ENCODE assay signal across 7 cellular contexts in the genomic region with DNA sequence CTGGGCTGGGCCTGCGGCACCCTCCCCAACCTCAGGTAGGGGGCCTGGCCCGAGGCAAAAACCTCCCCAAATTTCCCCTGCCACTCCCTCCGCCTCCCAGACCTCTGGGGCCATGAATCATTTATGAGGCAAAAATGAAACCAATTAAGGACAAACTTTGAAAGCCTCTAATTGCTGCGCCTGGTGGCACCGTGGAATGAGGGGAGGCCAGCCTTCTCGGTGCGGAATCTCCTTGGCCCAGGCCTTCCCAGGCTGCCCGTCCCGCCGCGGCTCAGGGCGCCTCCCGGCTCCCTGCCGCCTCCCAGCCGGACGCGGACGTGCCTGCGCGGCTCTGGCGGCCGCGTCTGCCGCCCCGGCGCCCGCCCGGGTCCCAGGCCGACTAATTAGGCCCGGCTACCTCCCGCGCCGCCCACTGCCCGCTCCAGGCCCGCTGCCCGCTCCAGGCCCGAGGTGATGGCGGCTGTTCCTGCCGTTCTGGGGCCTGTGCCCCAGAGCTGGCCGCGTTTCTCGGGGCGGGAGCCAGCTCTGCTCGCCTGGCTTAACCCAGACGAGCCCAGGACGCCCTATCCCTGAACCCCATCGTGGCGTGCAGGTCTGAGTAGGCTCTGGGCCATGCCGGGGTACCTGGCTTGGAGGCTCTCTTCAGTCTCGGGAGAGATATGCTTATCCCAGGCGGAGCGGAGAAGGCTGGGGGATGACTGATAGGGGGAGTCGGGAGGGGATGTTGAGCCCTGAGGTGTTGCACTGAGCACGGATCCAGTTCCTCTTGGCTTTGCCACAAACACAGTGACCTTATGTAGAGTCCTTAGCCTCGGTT. TPM values are rescaled to one million over a fixed set of nuclear protein-coding genes. Genes with fewer than 3 reads are reported as not detected.
DNase-seq lines count a peak whose midpoint lies in the region; ATAC-seq, FAIRE-seq and TF ChIP-seq lines count a peak whose summit lies in the region.

No MANE protein-coding gene starts in this region.

- peak overlapping the region; percentile 93 for H3K27ac Mint-ChIP-seq in MCF 10A (ENCODE audit: low read depth, unreplicated experiment)
- peak overlapping the region; percentile 88 for H3K27ac Mint-ChIP-seq in stimulated activated memory B cell treated with anti-CD40 and anti-IgM and Interleukin-4, amounts not matched to agents 10 μg/mL and 1 μg/mL and 100 μg/mL, for 72 hours

- H3K36me3 ChIP-seq in left lung: no peaks in the 10 kb centered on the region

- H3K9me3 Mint-ChIP-seq in MCF 10A (ENCODE audit: unreplicated experiment): no peaks in the 10 kb centered on the region
- no peaks in the 10 kb centered on the region for H3K9me3 Mint-ChIP-seq in stimulated activated memory B cell treated with anti-CD40 and anti-IgM and Interleukin-4, amounts not matched to agents 10 μg/mL and 1 μg/mL and 100 μg/mL, for 72 hours

- peaks cover 19% of the 10 kb centered on the region for H3K4me1 Mint-ChIP-seq in MCF 10A (ENCODE audit: insufficient read depth, unreplicated experiment)
- H3K4me1 Mint-ChIP-seq in stimulated activated memory B cell treated with anti-CD40 and anti-IgM and Interleukin-4, amounts not matched to agents 10 μg/mL and 1 μg/mL and 100 μg/mL, for 72 hours: peaks cover 99% of the 10 kb centered on the region

- CTCF ChIA-PET in MCF 10A (lab: Yijun Ruan, JAX): interaction anchor here (1.4 to 8.1 kb wide), 3 partner anchors 21 to 34 kb away, joined by 3 to 67 read pairs (median 4); no protein-coding TSS in a partner anchor

- TF ChIP-seq POLR2A in Raji (IDR thresholded peaks at IDR 0.05; ENCODE audit: insufficient read depth, low read depth, low read length): peak; percentile 46; the same call in 1 of the 2 replicates

- no peaks in the 10 kb centered on the region for H3K36me3 Mint-ChIP-seq in MCF 10A (ENCODE audit: insufficient read depth, unreplicated experiment)
- H3K36me3 Mint-ChIP-seq in stimulated activated memory B cell treated with anti-CD40 and anti-IgM and Interleukin-4, amounts not matched to agents 10 μg/mL and 1 μg/mL and 100 μg/mL, for 72 hours: peaks cover 13% of the 10 kb centered on the region

- H3K27me3 ChIP-seq in left lung: peaks cover 0 to 30% of the 10 kb centered on the region in 2 donors

- H3K4me3 Mint-ChIP-seq in MCF 10A (ENCODE audit: unreplicated experiment): peak overlapping the region; percentile 67
- H3K4me3 Mint-ChIP-seq in stimulated activated memory B cell treated with anti-CD40 and anti-IgM and Interleukin-4, amounts not matched to agents 10 μg/mL and 1 μg/mL and 100 μg/mL, for 72 hours: peak overlapping the region; percentile 83

- ATAC-seq in left lung (peak; percentile 49), HG02763 (IDR thresholded peaks at IDR 0.05; ENCODE audit: unreplicated experiment) (no peak)
- no peak for ATAC-seq in stimulated activated memory B cell treated with anti-CD40 and anti-IgM and Interleukin-4, amounts not matched to agents 10 μg/mL and 1 μg/mL and 100 μg/mL, for 72 hours

- peaks cover 40 to 90% of the 10 kb centered on the region in 2 donors for H3K4me1 ChIP-seq in left lung

- intact Hi-C loops in MCF 10A (cut with micrococcal nuclease) (loop anchor here (1.0 kb wide), 1 partner anchor 16 kb away; no protein-coding TSS in a partner anchor), left lung (cut with DNase I) (no loop called here)

- peak; percentile 81 for FAIRE-seq in GM19239 (lab: Jason Lieb, UNC)

- DNase-seq in GM19239 (ENCODE audit: insufficient read length, low spot score): no peak
- DNase-seq in MCF 10A (ENCODE audit: unreplicated experiment): peak; percentile 74
- DNase-seq in left lung: no peak
- DNase-seq in NCI-H748 (lab: John Stamatoyannopoulos, UW; ENCODE audit: unreplicated experiment): no peak

- POLR2A ChIA-PET in MCF 10A (lab: Yijun Ruan, JAX): interaction anchor here (0.5 to 5.5 kb wide), 10 partner anchors 8 to 1629 kb away, joined by 3 to 27 read pairs (median 3); no protein-coding TSS in a partner anchor

- H3K27ac ChIP-seq in left lung: peak overlapping the region; percentile 80 to 83

- H3K9me3 ChIP-seq in left lung: no peaks in the 10 kb centered on the region

- TF ChIP-seq CTCF in MCF 10A (IDR thresholded peaks at IDR 0.05; ENCODE audit: unreplicated experiment) (no peak), left lung (IDR thresholded peaks at IDR 0.05) (no peak)

- BruUV-seq in MCF 10A (replicated peaks; lab: Mats Ljungman, UMichigan): TSS peak; percentile 82

- peak overlapping the region; percentile 10 to 40 for H3K4me3 ChIP-seq in left lung

- H3K27me3 Mint-ChIP-seq in MCF 10A (ENCODE audit: insufficient read depth, unreplicated experiment): no peaks in the 10 kb centered on the region
- no peaks in the 10 kb centered on the region for H3K27me3 Mint-ChIP-seq in stimulated activated memory B cell treated with anti-CD40 and anti-IgM and Interleukin-4, amounts not matched to agents 10 μg/mL and 1 μg/mL and 100 μg/mL, for 72 hours

RNA-seq across cellular contexts. Expression of a gene that starts 20.1 kb away (rescaled TPM):
- 7.8 and 10.9 TPM in 2 replicates for total RNA-seq in MCF 10A (2022)
- 10 to 100 TPM; 24.5 to 29.6 TPM for total RNA-seq in left lung
